In genomic region chr11:1868056-1868635, GRCh38 we compare ENCODE assay signal across 20 cellular contexts. TPM values are rescaled to one million over a fixed set of nuclear protein-coding genes. Genes with fewer than 3 reads are reported as not detected.
A peak's percentile ranks its signal among the peaks of the same experiment; 100 is the strongest.
DNase-seq lines count a peak whose midpoint lies in the region; ATAC-seq and TF ChIP-seq lines count a peak whose summit lies in the region.
"Had no signal": no experiment of that assay in that cellular context is flagged by ENCODE, and none has a peak within 500 bp of the region (broad histone marks: within the 10 kb centered on the region; RNA-seq: fewer than 3 reads in every experiment).

No MANE protein-coding gene starts in this region.

- H2BK12ac ChIP-seq in mesenchymal stem cell (ENCODE audit: low read length in 2 of 2) = peak overlapping the region; percentile 20 to 81

- H3K23ac ChIP-seq in mesenchymal stem cell (ENCODE audit: low read length in 2 of 2) = no peak overlapping the region

- intact Hi-C loops in spleen (cut with DNase I; ENCODE audit: low total_unique reads) = no loop called here
- intact Hi-C loops in activated naive CD4-positive, alpha-beta T cell treated with anti-CD3 and anti-CD28 coated beads for 36 hours (cut with micrococcal nuclease) = loop anchor here (2.0 kb wide), 1 partner anchor 15 kb away; the partner anchor contains the start of gene LSP1

- H2BK15ac ChIP-seq in mesenchymal stem cell (ENCODE audit: low read depth, poor library complexity, severe bottlenecking) = peak overlapping the region; percentile 77

- no peaks in the 10 kb centered on the region for H3K79me1 ChIP-seq in mesenchymal stem cell (replicated peaks; ENCODE audit: low read length, poor library complexity, severe bottlenecking)

- peaks cover 59 to 93% (median 74%) of the 10 kb centered on the region in 10 experiments for H3K4me1 ChIP-seq in BLaER1 treated with 17β-estradiol and CSF1 and Interleukin-3, amounts not matched to agents 10 nM and 100 nM
- H3K4me1 ChIP-seq in adipocyte (ENCODE audit: control insufficient read depth, insufficient read depth, low read length) = peaks cover 42% of the 10 kb centered on the region
- H3K4me1 ChIP-seq in mesenchymal stem cell (ENCODE audit: control insufficient read depth, insufficient read depth, low read depth, low read length) = peaks cover 61% of the 10 kb centered on the region
- peaks cover 29 to 100% (median 85%) of the 10 kb centered on the region in 6 donors for H3K4me1 ChIP-seq in spleen

- peaks cover 36 to 97% (median 55%) of the 10 kb centered on the region in 11 experiments; a peak in 20 of 22 replicates for H4K20me1 ChIP-seq in BLaER1 treated with 17β-estradiol and CSF1 and Interleukin-3, amounts not matched to agents 10 nM and 100 nM

- H3K4me2 ChIP-seq in BLaER1 treated with 17β-estradiol and CSF1 and Interleukin-3, amounts not matched to agents 10 nM and 100 nM = peak overlapping the region; percentile 69 to 100 (median 96)
- no peak overlapping the region for H3K4me2 ChIP-seq in mesenchymal stem cell (ENCODE audit: low read length, poor library complexity, severe bottlenecking)

- peak overlapping the region in 1 of 2 experiments; percentile 41 for H3K18ac ChIP-seq in mesenchymal stem cell (ENCODE audit: low read depth in 1 of 2, low read length in 2 of 2)

- peak overlapping the region; percentile 65 for H2BK120ac ChIP-seq in mesenchymal stem cell (ENCODE audit: low read depth, low read length)

- peak overlapping the region; percentile 26 for H2AK5ac ChIP-seq in mesenchymal stem cell (ENCODE audit: low read length, severe bottlenecking)

- no peaks in the 10 kb centered on the region for H3K36me3 ChIP-seq in BLaER1 treated with 17β-estradiol and CSF1 and Interleukin-3, amounts not matched to agents 10 nM and 100 nM
- H3K36me3 ChIP-seq in adipocyte (ENCODE audit: control insufficient read depth, insufficient read depth, low read length, severe bottlenecking) (no peaks in the 10 kb centered on the region), mesenchymal stem cell (ENCODE audit: control insufficient read depth in 1 of 2, insufficient read depth in 2 of 2, low read depth in 1 of 2, low read length in 2 of 2) (no peaks in the 10 kb centered on the region), spleen (peaks cover 0 to 54% (median 4%) of the 10 kb centered on the region in 6 donors)

- CTCF ChIA-PET in activated naive CD4-positive, alpha-beta T cell treated with anti-CD3 and anti-CD28 coated beads for 36 hours (lab: Charles Lee) = interaction anchor here (2.9 kb wide), 1 partner anchor 14 kb away, joined by 9 read pairs; no protein-coding TSS in a partner anchor

- H4K91ac ChIP-seq in mesenchymal stem cell (ENCODE audit: low read length) = peak overlapping the region; percentile 80

- H3K4me3 ChIP-seq in BLaER1 treated with 17β-estradiol and CSF1 and Interleukin-3, amounts not matched to agents 10 nM and 100 nM = peak overlapping the region in 6 of 10 experiments; percentile 15 to 42 (median 26); a peak in 6 of 20 replicates
- H3K4me3 ChIP-seq in adipocyte (ENCODE audit: low read length) (peak overlapping the region; percentile 76), mesenchymal stem cell (ENCODE audit: insufficient read depth in 1 of 2, low read depth in 1 of 2, low read length in 2 of 2) (peak overlapping the region in 1 of 2 experiments; percentile 86), spleen (peak overlapping the region; percentile 19 to 71 (median 46))
- H3K4me3 ChIP-seq: mucosa of descending colon had no signal

- H3K27ac Mint-ChIP-seq in activated naive CD4-positive, alpha-beta T cell treated with anti-CD3 and anti-CD28 coated beads for 36 hours = no peak overlapping the region
- no peak overlapping the region for H3K27ac Mint-ChIP-seq in stimulated activated naive CD8-positive, alpha-beta T cell treated with anti-CD3 and anti-CD28 coated beads, Interleukin-15, amount 100 ng/mL, for 72 hours
- H3K27ac Mint-ChIP-seq: activated CD4-positive, alpha-beta memory T cell treated with anti-CD3 and anti-CD28 coated beads, Interleukin-2, amount 10 ng/mL, durations not matched to agents 7 days and 5 days; activated T-cell treated with anti-CD3 and anti-CD28 coated beads, Interleukin-2, amount 50 U/mL, for 72 hours; endodermal cell had no signal

- H3K4me1 Mint-ChIP-seq in activated naive CD4-positive, alpha-beta T cell treated with anti-CD3 and anti-CD28 coated beads for 36 hours (ENCODE audit: low read depth) = peaks cover 58% of the 10 kb centered on the region
- H3K4me1 Mint-ChIP-seq in stimulated activated naive CD8-positive, alpha-beta T cell treated with anti-CD3 and anti-CD28 coated beads, Interleukin-15, amount 100 ng/mL, for 72 hours = peaks cover 92% of the 10 kb centered on the region
- H3K4me1 Mint-ChIP-seq: endodermal cell had no signal

- no peak for DNase-seq in adipocyte (ENCODE audit: low read depth)
- DNase-seq in mesenchymal stem cell = no peak
- DNase-seq in spleen = no peak
- no peak for DNase-seq in activated naive CD4-positive, alpha-beta T cell treated with anti-CD3 and anti-CD28 coated beads for 36 hours
- DNase-seq in NOMO-1 treated with dmso at 0.1 percent for 144 hours (lab: John Stamatoyannopoulos, UW; ENCODE audit: unreplicated experiment) = no peak
- DNase-seq in stimulated activated naive CD8-positive, alpha-beta T cell treated with anti-CD3 and anti-CD28 coated beads, Interleukin-15, amount 100 ng/mL, for 72 hours = no peak
- DNase-seq: ACHN; activated CD4-positive, alpha-beta memory T cell treated with anti-CD3 and anti-CD28 coated beads, Interleukin-2, amount 10 ng/mL, durations not matched to agents 7 days and 5 days; activated T-cell treated with anti-CD3 and anti-CD28 coated beads, Interleukin-2, amount 50 U/mL, for 72 hours; caudate nucleus; endodermal cell; HCEC 1CT; Karpas-422; NCI-H1105; RPMI8226 had no signal

- no peak overlapping the region for H2AFZ ChIP-seq in mesenchymal stem cell (ENCODE audit: low read depth, low read length)

- H4K8ac ChIP-seq in mesenchymal stem cell (ENCODE audit: low read length) = no peak overlapping the region

- peaks cover 59 to 90% (median 72%) of the 10 kb centered on the region in 11 experiments for H3K27me3 ChIP-seq in BLaER1 treated with 17β-estradiol and CSF1 and Interleukin-3, amounts not matched to agents 10 nM and 100 nM
- peaks cover 10% of the 10 kb centered on the region for H3K27me3 ChIP-seq in adipocyte (replicated peaks; ENCODE audit: control insufficient read depth, insufficient read depth, low read length)
- peaks cover 0 to 32% of the 10 kb centered on the region in 2 experiments for H3K27me3 ChIP-seq in mesenchymal stem cell (ENCODE audit: control insufficient read depth in 1 of 2, insufficient read depth in 1 of 2, low read length in 2 of 2)
- H3K27me3 ChIP-seq in spleen (replicated peaks in 1 of 7) = no peaks in the 10 kb centered on the region

- H3K9ac ChIP-seq in BLaER1 treated with 17β-estradiol and CSF1 and Interleukin-3, amounts not matched to agents 10 nM and 100 nM = peak overlapping the region in 10 of 11 experiments; percentile 1 to 63 (median 32); a peak in 12 of 22 replicates
- peak overlapping the region; percentile 83 for H3K9ac ChIP-seq in adipocyte (ENCODE audit: low read length)
- peak overlapping the region; percentile 88 for H3K9ac ChIP-seq in mesenchymal stem cell (ENCODE audit: low read length)

- WGBS in mesenchymal stem cell = 86% methylated on average over 14 of the region's 14 CpGs
- whole genome bisulfite sequencing in spleen, 5 donors = 74 to 95% (median 89%) methylated on average over 8 to 14 of the region's 14 CpGs

- H3K36me3 Mint-ChIP-seq in activated naive CD4-positive, alpha-beta T cell treated with anti-CD3 and anti-CD28 coated beads for 36 hours (ENCODE audit: low read depth) = no peaks in the 10 kb centered on the region

- peak overlapping the region in 4 of 11 experiments; percentile 8 to 48 (median 25); a peak in 6 of 22 replicates for H3K27ac ChIP-seq in BLaER1 treated with 17β-estradiol and CSF1 and Interleukin-3, amounts not matched to agents 10 nM and 100 nM
- H3K27ac ChIP-seq in mesenchymal stem cell (ENCODE audit: low read length, poor library complexity, severe bottlenecking) = no peak overlapping the region
- peak overlapping the region; percentile 34 to 87 (median 81) for H3K27ac ChIP-seq in spleen
- H3K27ac ChIP-seq: VCaP had no signal

- no peaks in the 10 kb centered on the region for H3K9me3 Mint-ChIP-seq in activated naive CD4-positive, alpha-beta T cell treated with anti-CD3 and anti-CD28 coated beads for 36 hours
- H3K9me3 Mint-ChIP-seq in stimulated activated naive CD8-positive, alpha-beta T cell treated with anti-CD3 and anti-CD28 coated beads, Interleukin-15, amount 100 ng/mL, for 72 hours = no peaks in the 10 kb centered on the region
- H3K9me3 Mint-ChIP-seq: activated CD4-positive, alpha-beta memory T cell treated with anti-CD3 and anti-CD28 coated beads, Interleukin-2, amount 10 ng/mL, durations not matched to agents 7 days and 5 days; activated T-cell treated with anti-CD3 and anti-CD28 coated beads, Interleukin-2, amount 50 U/mL, for 72 hours; endodermal cell had no signal

- no peaks in the 10 kb centered on the region for H3K27me3 Mint-ChIP-seq in activated naive CD4-positive, alpha-beta T cell treated with anti-CD3 and anti-CD28 coated beads for 36 hours (ENCODE audit: low read depth)
- no peaks in the 10 kb centered on the region for H3K27me3 Mint-ChIP-seq in stimulated activated naive CD8-positive, alpha-beta T cell treated with anti-CD3 and anti-CD28 coated beads, Interleukin-15, amount 100 ng/mL, for 72 hours
- H3K27me3 Mint-ChIP-seq: activated CD4-positive, alpha-beta memory T cell treated with anti-CD3 and anti-CD28 coated beads, Interleukin-2, amount 10 ng/mL, durations not matched to agents 7 days and 5 days had no signal

- H2BK5ac ChIP-seq in mesenchymal stem cell (ENCODE audit: low read depth, low read length, poor library complexity, severe bottlenecking) = no peak overlapping the region

- peak overlapping the region in 1 of 2 experiments; percentile 56 for H3K14ac ChIP-seq in mesenchymal stem cell (ENCODE audit: low read length in 2 of 2)

- peak overlapping the region in 1 of 2 experiments; percentile 31 for H3K4ac ChIP-seq in mesenchymal stem cell (ENCODE audit: low read depth in 1 of 2, low read length in 2 of 2)

- H3K9me3 ChIP-seq in BLaER1 treated with 17β-estradiol and CSF1 and Interleukin-3, amounts not matched to agents 10 nM and 100 nM (replicated peaks in 1 of 11) = no peaks in the 10 kb centered on the region
- no peaks in the 10 kb centered on the region for H3K9me3 ChIP-seq in adipocyte (ENCODE audit: control insufficient read depth, low read length)
- H3K9me3 ChIP-seq in mesenchymal stem cell (ENCODE audit: control insufficient read depth, low read length) = no peaks in the 10 kb centered on the region
- no peaks in the 10 kb centered on the region for H3K9me3 ChIP-seq in spleen
- H3K9me3 ChIP-seq: mucosa of descending colon had no signal

- no peak for ATAC-seq in SK-N-SH treated with all-trans-retinoic acid at 6 μM for 48 hours
- no peak for ATAC-seq in stimulated activated naive CD8-positive, alpha-beta T cell treated with anti-CD3 and anti-CD28 coated beads, Interleukin-15, amount 100 ng/mL, for 72 hours
- ATAC-seq: activated T-cell treated with anti-CD3 and anti-CD28 coated beads, Interleukin-2, amount 50 U/mL, for 72 hours; mucosa of descending colon had no signal

- no peak for TF ChIP-seq CTCF in spleen (IDR thresholded peaks at IDR 0.05 in 8 of 11, conservative IDR thresholded peaks at IDR 0.05 in 3 of 11)

- no peak overlapping the region for H3K4me3 Mint-ChIP-seq in activated naive CD4-positive, alpha-beta T cell treated with anti-CD3 and anti-CD28 coated beads for 36 hours
- no peak overlapping the region for H3K4me3 Mint-ChIP-seq in stimulated activated naive CD8-positive, alpha-beta T cell treated with anti-CD3 and anti-CD28 coated beads, Interleukin-15, amount 100 ng/mL, for 72 hours
- H3K4me3 Mint-ChIP-seq: activated CD4-positive, alpha-beta memory T cell treated with anti-CD3 and anti-CD28 coated beads, Interleukin-2, amount 10 ng/mL, durations not matched to agents 7 days and 5 days; endodermal cell had no signal

- TF ChIP-seq POLR2A in spleen (IDR thresholded peaks at IDR 0.05) = no peak

RNA-seq across cellular contexts. Expression of gene LSP1, which starts 15.3 kb away (rescaled TPM):
- 1.3 TPM for polyA plus RNA-seq in mesenchymal stem cell (2013, experiment 1 of 2)
- polyA plus RNA-seq in mesenchymal stem cell (2013, experiment 2 of 2) = 1.3 TPM
- 100 to 1,000 TPM; 227 to 422 (median 358) TPM for total RNA-seq in spleen
- polyA plus RNA-seq in spleen = 100 to 1,000 TPM; 136 to 350 (median 148) TPM
- total RNA-seq in activated naive CD4-positive, alpha-beta T cell treated with anti-CD3 and anti-CD28 coated beads for 36 hours = 10 to 100 TPM; 42.4 to 42.9 TPM
- total RNA-seq: endodermal cell had no signal

RNA-seq across cellular contexts. Expression of gene PRR33, which starts 23.5 kb away (rescaled TPM):
- polyA plus RNA-seq in mesenchymal stem cell (2013, experiment 1 of 2) = not detected
- not detected for polyA plus RNA-seq in mesenchymal stem cell (2013, experiment 2 of 2)
- not detected for total RNA-seq in spleen
- polyA plus RNA-seq in spleen = under 1 TPM; 0.03 to 0.64 (median 0.20) TPM
- under 1 TPM; 0.07 to 0.12 TPM for total RNA-seq in activated naive CD4-positive, alpha-beta T cell treated with anti-CD3 and anti-CD28 coated beads for 36 hours
- total RNA-seq: activated T-cell treated with anti-CD3 and anti-CD28 coated beads, Interleukin-2, amount 50 U/mL, for 72 hours; endodermal cell; HT-29; mucosa of descending colon had no signal

RNA-seq across cellular contexts. Expression of gene TNNI2, which starts 29.4 kb away (rescaled TPM):
- polyA plus RNA-seq in mesenchymal stem cell (2013, experiment 1 of 2) = not detected
- 0.07 TPM for polyA plus RNA-seq in mesenchymal stem cell (2013, experiment 2 of 2)
- 1 to 10 TPM; 2.3 to 8.6 (median 5.2) TPM for total RNA-seq in spleen
- 10 to 100 TPM in 2 of 3 donors, 1 to 10 TPM in 1; 7.3 to 21.8 (median 13.0) TPM for polyA plus RNA-seq in spleen
- total RNA-seq in activated naive CD4-positive, alpha-beta T cell treated with anti-CD3 and anti-CD28 coated beads for 36 hours = not detected
- total RNA-seq: endodermal cell had no signal

RNA-seq across cellular contexts. Expression of gene SYT8, which starts 33.4 kb away (rescaled TPM):
- not detected for polyA plus RNA-seq in mesenchymal stem cell (2013, experiment 1 of 2)
- not detected for polyA plus RNA-seq in mesenchymal stem cell (2013, experiment 2 of 2)
- not detected for total RNA-seq in spleen
- under 1 TPM in 1 of 3 donors, not detected in 2; 0.83 TPM for polyA plus RNA-seq in spleen
- total RNA-seq in activated naive CD4-positive, alpha-beta T cell treated with anti-CD3 and anti-CD28 coated beads for 36 hours = not detected
- total RNA-seq: activated CD4-positive, alpha-beta memory T cell treated with anti-CD3 and anti-CD28 coated beads, Interleukin-2, amount 10 ng/mL, durations not matched to agents 7 days and 5 days; activated T-cell treated with anti-CD3 and anti-CD28 coated beads, Interleukin-2, amount 50 U/mL, for 72 hours; endodermal cell had no signal

RNA-seq across cellular contexts. Expression of gene TNNT3, which starts 51.4 kb away (rescaled TPM):
- polyA plus RNA-seq in mesenchymal stem cell (2013, experiment 1 of 2) = not detected
- not detected for polyA plus RNA-seq in mesenchymal stem cell (2013, experiment 2 of 2)
- 1 to 10 TPM in 5 of 7 donors, under 1 TPM in 1, not detected in 1; 0.97 to 4.9 (median 1.9) TPM for total RNA-seq in spleen
- 1 to 10 TPM in 2 of 3 donors, under 1 TPM in 1; 0.64 to 4.4 (median 3.5) TPM for polyA plus RNA-seq in spleen
- total RNA-seq in activated naive CD4-positive, alpha-beta T cell treated with anti-CD3 and anti-CD28 coated beads for 36 hours = 1 to 10 TPM; 2.3 to 3.3 TPM
- total RNA-seq: endodermal cell, HT-29 had no signal

Comparison
In these comparisons a context has a peak if more than half of its experiments do, and no peak if none do; other contexts are left out.
1. H3K9ac ChIP-seq: peak in every context shown above with its lines; median percentile 88 in mesenchymal stem cell; 83 in adipocyte; 32 in BLaER1 treated with 17β-estradiol and CSF1 and Interleukin-3, amounts not matched to agents 10 nM and 100 nM.
2. RNA of gene LSP1, which starts 15.3 kb away (total RNA-seq): 227 to 422 TPM in spleen; 42.4 to 42.9 TPM in activated naive CD4-positive, alpha-beta T cell treated with anti-CD3 and anti-CD28 coated beads for 36 hours; every median in the first group is over 4 times any median in the second.